ENCODE assay signal across 1 cellular context in genomic region chr1:241130881-241131280, GRCh38.
A peak's percentile ranks its signal among the peaks of the same experiment; 100 is the strongest.
TF ChIP-seq lines count a peak whose summit lies in the region.

No MANE protein-coding gene starts in this region.

TF ChIP-seq in HEK293, 187 proteins besides CTCF, POLR2A, EP300 and RAD21 (continued from another document):
- TF ChIP-seq, protein P1, sequence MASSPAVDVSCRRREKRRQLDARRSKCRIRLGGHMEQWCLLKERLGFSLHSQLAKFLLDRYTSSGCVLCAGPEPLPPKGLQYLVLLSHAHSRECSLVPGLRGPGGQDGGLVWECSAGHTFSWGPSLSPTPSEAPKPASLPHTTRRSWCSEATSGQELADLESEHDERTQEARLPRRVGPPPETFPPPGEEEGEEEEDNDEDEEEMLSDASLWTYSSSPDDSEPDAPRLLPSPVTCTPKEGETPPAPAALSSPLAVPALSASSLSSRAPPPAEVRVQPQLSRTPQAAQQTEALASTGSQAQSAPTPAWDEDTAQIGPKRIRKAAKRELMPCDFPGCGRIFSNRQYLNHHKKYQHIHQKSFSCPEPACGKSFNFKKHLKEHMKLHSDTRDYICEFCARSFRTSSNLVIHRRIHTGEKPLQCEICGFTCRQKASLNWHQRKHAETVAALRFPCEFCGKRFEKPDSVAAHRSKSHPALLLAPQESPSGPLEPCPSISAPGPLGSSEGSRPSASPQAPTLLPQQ (tag by site-specific recombination; IDR thresholded peaks at IDR 0.05): 0 out of 2 replicates have a peak, but pooled peaks have one; percentile 23
- TF ChIP-seq, protein P2, sequence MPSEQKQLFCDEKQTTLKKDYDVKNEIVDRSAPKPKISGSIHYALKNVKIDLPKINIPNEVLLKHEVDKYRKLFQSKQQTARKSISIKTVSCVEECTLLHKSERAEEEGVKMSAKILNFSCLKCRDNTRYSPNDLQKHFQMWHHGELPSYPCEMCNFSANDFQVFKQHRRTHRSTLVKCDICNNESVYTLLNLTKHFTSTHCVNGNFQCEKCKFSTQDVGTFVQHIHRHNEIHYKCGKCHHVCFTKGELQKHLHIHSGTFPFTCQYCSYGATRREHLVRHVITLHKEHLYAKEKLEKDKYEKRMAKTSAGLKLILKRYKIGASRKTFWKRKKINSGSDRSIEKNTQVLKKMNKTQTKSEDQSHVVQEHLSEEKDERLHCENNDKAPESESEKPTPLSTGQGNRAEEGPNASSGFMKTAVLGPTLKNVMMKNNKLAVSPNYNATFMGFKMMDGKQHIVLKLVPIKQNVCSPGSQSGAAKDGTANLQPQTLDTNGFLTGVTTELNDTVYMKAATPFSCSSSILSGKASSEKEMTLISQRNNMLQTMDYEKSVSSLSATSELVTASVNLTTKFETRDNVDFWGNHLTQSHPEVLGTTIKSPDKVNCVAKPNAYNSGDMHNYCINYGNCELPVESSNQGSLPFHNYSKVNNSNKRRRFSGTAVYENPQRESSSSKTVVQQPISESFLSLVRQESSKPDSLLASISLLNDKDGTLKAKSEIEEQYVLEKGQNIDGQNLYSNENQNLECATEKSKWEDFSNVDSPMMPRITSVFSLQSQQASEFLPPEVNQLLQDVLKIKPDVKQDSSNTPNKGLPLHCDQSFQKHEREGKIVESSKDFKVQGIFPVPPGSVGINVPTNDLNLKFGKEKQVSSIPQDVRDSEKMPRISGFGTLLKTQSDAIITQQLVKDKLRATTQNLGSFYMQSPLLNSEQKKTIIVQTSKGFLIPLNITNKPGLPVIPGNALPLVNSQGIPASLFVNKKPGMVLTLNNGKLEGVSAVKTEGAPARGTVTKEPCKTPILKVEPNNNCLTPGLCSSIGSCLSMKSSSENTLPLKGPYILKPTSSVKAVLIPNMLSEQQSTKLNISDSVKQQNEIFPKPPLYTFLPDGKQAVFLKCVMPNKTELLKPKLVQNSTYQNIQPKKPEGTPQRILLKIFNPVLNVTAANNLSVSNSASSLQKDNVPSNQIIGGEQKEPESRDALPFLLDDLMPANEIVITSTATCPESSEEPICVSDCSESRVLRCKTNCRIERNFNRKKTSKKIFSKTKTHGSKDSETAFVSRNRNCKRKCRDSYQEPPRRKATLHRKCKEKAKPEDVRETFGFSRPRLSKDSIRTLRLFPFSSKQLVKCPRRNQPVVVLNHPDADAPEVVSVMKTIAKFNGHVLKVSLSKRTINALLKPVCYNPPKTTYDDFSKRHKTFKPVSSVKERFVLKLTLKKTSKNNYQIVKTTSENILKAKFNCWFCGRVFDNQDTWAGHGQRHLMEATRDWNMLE (tag by site-specific recombination; conservative IDR thresholded peaks at IDR 0.05; ENCODE audit: low read depth): peak; percentile 27; the same call in 1 of the 2 replicates
- TF ChIP-seq ZNF623 (tag by site-specific recombination; IDR thresholded peaks at IDR 0.05) (no peak), ZNF24 (tag by site-specific recombination; IDR thresholded peaks at IDR 0.05) (peak; percentile 58; the same call in 1 of the 2 replicates), FEZF1 (tag by site-specific recombination; IDR thresholded peaks at IDR 0.05) (peak; percentile 48), ZNF639 (tag by site-specific recombination; IDR thresholded peaks at IDR 0.05) (peak; percentile 76), OSR2 (tag by site-specific recombination; IDR thresholded peaks at IDR 0.05) (peak; percentile 50; the same call in 1 of the 2 replicates), MZF1 (tag by site-specific recombination; IDR thresholded peaks at IDR 0.05; ENCODE audit: borderline replicate concordance) (no peak), SP7 (tag by site-specific recombination; IDR thresholded peaks at IDR 0.05) (peak; percentile 75), TRIM28 (IDR thresholded peaks at IDR 0.05; ENCODE audit: borderline replicate concordance, low read length) (no peak), ZEB2 (tag by site-specific recombination; IDR thresholded peaks at IDR 0.05) (peak; percentile 89), ZNF146 (tag by site-specific recombination; IDR thresholded peaks at IDR 0.05) (no peak; the same call in 1 of the 2 replicates), ZNF362 (tag by site-specific recombination; IDR thresholded peaks at IDR 0.05) (peak; percentile 89), HIC1 (tag by site-specific recombination; IDR thresholded peaks at IDR 0.05) (peak; percentile 83), SP3 (tag by site-specific recombination; IDR thresholded peaks at IDR 0.05) (peak; percentile 49), BCL11A (tag by site-specific recombination; IDR thresholded peaks at IDR 0.05; ENCODE audit: low read depth) (peak; percentile 92), OVOL3 (tag by site-specific recombination; IDR thresholded peaks at IDR 0.05) (peak; percentile 78), ZNF184 (tag by site-specific recombination; IDR thresholded peaks at IDR 0.05) (peak; percentile 93), ZNF629 (tag by site-specific recombination; IDR thresholded peaks at IDR 0.05) (peak; percentile 97), ZNF549 (tag by site-specific recombination; IDR thresholded peaks at IDR 0.05) (peak; percentile 27; the same call in 1 of the 2 replicates), KLF10 (tag by site-specific recombination; IDR thresholded peaks at IDR 0.05) (peak; percentile 57; the same call in 1 of the 2 replicates), ZBTB21 (tag by site-specific recombination; IDR thresholded peaks at IDR 0.05) (peak; percentile 80), ZBTB7A (tag by site-specific recombination; IDR thresholded peaks at IDR 0.05; ENCODE audit: low read depth) (no peak), ZNF501 (tag by site-specific recombination; IDR thresholded peaks at IDR 0.05) (0 out of 2 replicates have a peak, but pooled peaks have one; percentile 36), SP2 (tag by site-specific recombination; IDR thresholded peaks at IDR 0.05) (peak; percentile 41)
- TF ChIP-seq, protein P3, sequence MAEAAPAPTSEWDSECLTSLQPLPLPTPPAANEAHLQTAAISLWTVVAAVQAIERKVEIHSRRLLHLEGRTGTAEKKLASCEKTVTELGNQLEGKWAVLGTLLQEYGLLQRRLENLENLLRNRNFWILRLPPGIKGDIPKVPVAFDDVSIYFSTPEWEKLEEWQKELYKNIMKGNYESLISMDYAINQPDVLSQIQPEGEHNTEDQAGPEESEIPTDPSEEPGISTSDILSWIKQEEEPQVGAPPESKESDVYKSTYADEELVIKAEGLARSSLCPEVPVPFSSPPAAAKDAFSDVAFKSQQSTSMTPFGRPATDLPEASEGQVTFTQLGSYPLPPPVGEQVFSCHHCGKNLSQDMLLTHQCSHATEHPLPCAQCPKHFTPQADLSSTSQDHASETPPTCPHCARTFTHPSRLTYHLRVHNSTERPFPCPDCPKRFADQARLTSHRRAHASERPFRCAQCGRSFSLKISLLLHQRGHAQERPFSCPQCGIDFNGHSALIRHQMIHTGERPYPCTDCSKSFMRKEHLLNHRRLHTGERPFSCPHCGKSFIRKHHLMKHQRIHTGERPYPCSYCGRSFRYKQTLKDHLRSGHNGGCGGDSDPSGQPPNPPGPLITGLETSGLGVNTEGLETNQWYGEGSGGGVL (tag by site-specific recombination; IDR thresholded peaks at IDR 0.05): peak; percentile 34; the same call in 1 of the 2 replicates
- TF ChIP-seq, protein P4, sequence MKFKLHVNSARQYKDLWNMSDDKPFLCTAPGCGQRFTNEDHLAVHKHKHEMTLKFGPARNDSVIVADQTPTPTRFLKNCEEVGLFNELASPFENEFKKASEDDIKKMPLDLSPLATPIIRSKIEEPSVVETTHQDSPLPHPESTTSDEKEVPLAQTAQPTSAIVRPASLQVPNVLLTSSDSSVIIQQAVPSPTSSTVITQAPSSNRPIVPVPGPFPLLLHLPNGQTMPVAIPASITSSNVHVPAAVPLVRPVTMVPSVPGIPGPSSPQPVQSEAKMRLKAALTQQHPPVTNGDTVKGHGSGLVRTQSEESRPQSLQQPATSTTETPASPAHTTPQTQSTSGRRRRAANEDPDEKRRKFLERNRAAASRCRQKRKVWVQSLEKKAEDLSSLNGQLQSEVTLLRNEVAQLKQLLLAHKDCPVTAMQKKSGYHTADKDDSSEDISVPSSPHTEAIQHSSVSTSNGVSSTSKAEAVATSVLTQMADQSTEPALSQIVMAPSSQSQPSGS (tag by site-specific recombination; IDR thresholded peaks at IDR 0.05; ENCODE audit: low read depth): peak; percentile 92
- TF ChIP-seq, protein P5, sequence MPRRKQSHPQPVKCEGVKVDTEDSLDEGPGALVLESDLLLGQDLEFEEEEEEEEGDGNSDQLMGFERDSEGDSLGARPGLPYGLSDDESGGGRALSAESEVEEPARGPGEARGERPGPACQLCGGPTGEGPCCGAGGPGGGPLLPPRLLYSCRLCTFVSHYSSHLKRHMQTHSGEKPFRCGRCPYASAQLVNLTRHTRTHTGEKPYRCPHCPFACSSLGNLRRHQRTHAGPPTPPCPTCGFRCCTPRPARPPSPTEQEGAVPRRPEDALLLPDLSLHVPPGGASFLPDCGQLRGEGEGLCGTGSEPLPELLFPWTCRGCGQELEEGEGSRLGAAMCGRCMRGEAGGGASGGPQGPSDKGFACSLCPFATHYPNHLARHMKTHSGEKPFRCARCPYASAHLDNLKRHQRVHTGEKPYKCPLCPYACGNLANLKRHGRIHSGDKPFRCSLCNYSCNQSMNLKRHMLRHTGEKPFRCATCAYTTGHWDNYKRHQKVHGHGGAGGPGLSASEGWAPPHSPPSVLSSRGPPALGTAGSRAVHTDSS (tag by site-specific recombination; IDR thresholded peaks at IDR 0.05): 0 out of 2 replicates have a peak, but pooled peaks have one; percentile 18
